ENCODE assay signal across 8 cellular contexts in genomic region chr1:161766102-161766981, GRCh38. TPM values are rescaled to one million over a fixed set of nuclear protein-coding genes. Genes with fewer than 3 reads are reported as not detected.
DNase-seq lines count a peak whose midpoint lies in the region; ATAC-seq, FAIRE-seq and TF ChIP-seq lines count a peak whose summit lies in the region.

Gene ATF6, plus strand, starts transcription at chr1:161766320. Its CDS starts 41 bp downstream, at chr1:161766361.

- no peaks in the 10 kb centered on the region for H3K36me3 ChIP-seq in muscle layer of duodenum (ENCODE audit: control insufficient read depth in 1 of 2, insufficient read depth in 2 of 2, low read length in 2 of 2)

- peak within 1 kb of the TSS; percentile 99 for H3K4me3 Mint-ChIP-seq in activated T-cell treated with anti-CD3 and anti-CD28 coated beads, Interleukin-2, amount 50 U/mL, for 24 hours

- no peaks in the 10 kb centered on the region for H3K27me3 Mint-ChIP-seq in activated T-cell treated with anti-CD3 and anti-CD28 coated beads, Interleukin-2, amount 50 U/mL, for 24 hours

- no peaks in the 10 kb centered on the region for H3K9me3 ChIP-seq in muscle layer of duodenum (ENCODE audit: control insufficient read depth in 1 of 2, low read length in 2 of 2)

- H3K9me3 Mint-ChIP-seq in activated T-cell treated with anti-CD3 and anti-CD28 coated beads, Interleukin-2, amount 50 U/mL, for 24 hours, result no peaks in the 10 kb centered on the region

- no peak for TF ChIP-seq CTCF in D721Med (IDR thresholded peaks at IDR 0.05; ENCODE audit: insufficient read depth, missing control alignments)

- peak; percentile 45 for DNase-seq in D721Med (ENCODE audit: insufficient read length, low spot score)
- peak; percentile 89 for DNase-seq in Jurkat, Clone E6-1 (ENCODE audit: low read depth, low spot score)
- DNase-seq in activated T-cell treated with anti-CD3 and anti-CD28 coated beads, Interleukin-2, amount 50 U/mL, for 24 hours, result peak; percentile 88
- DNase-seq in stimulated activated CD8-positive, alpha-beta memory T cell treated with anti-CD3 and anti-CD28 coated beads, Interleukin-7, amount 100 ng/mL, for 24 hours (ENCODE audit: low read depth), result peak; percentile 46

- peak within 1 kb of the TSS; percentile 99 for H3K27ac Mint-ChIP-seq in activated T-cell treated with anti-CD3 and anti-CD28 coated beads, Interleukin-2, amount 50 U/mL, for 24 hours

- H3K4me3 ChIP-seq in Jurkat, Clone E6-1 (ENCODE audit: low read length), result peak within 1 kb of the TSS; percentile 98
- peak within 1 kb of the TSS; percentile 90 to 93 for H3K4me3 ChIP-seq in muscle layer of duodenum (ENCODE audit: low read depth in 1 of 2, low read length in 2 of 2)

- H3K27me3 ChIP-seq in muscle layer of duodenum (ENCODE audit: low read depth, low read length), result no peaks in the 10 kb centered on the region

- ATAC-seq in GM21528 (IDR thresholded peaks at IDR 0.05; ENCODE audit: low FRiP score, unreplicated experiment), result peak; percentile 66
- ATAC-seq in esophagus mucosa, result peak; percentile 91

- peak within 1 kb of the TSS; percentile 98 for H3K27ac ChIP-seq in muscle layer of duodenum (ENCODE audit: low read length)

- H3K4me1 Mint-ChIP-seq in activated T-cell treated with anti-CD3 and anti-CD28 coated beads, Interleukin-2, amount 50 U/mL, for 24 hours (ENCODE audit: low read depth), result peaks cover 50% of the 10 kb centered on the region

- FAIRE-seq in D721Med (lab: Jason Lieb, UNC), result peak; percentile 83

- peaks cover 15% of the 10 kb centered on the region for H3K36me3 Mint-ChIP-seq in activated T-cell treated with anti-CD3 and anti-CD28 coated beads, Interleukin-2, amount 50 U/mL, for 24 hours (ENCODE audit: low read depth)

- H3K4me1 ChIP-seq in muscle layer of duodenum (ENCODE audit: control insufficient read depth in 1 of 2, insufficient read depth in 2 of 2, low read length in 2 of 2), result peaks cover 0 to 22% of the 10 kb centered on the region in 2 donors

TF ChIP-seq in PFSK-1, 5 proteins besides CTCF, POLR2A, EP300 and RAD21:
- TF ChIP-seq TAF1 (IDR thresholded peaks at IDR 0.05; ENCODE audit: borderline replicate concordance, insufficient read depth, low read length), result peak; percentile 76
- TF ChIP-seq POLR2AphosphoS5 (IDR thresholded peaks at IDR 0.05; ENCODE audit: low read depth, low read length), result peak; percentile 85
- TF ChIP-seq REST (IDR thresholded peaks at IDR 0.05; ENCODE audit: insufficient read depth in 1 of 2, low read depth in 2 of 2, low read length in 2 of 2), result peak in 1 of 2 experiments; percentile 78; a peak in 2 of 4 replicates
- peak; percentile 28 for TF ChIP-seq FOXP2 (optimal IDR thresholded peaks at IDR 0.05; ENCODE audit: borderline replicate concordance, extremely low read depth, extremely low read length, insufficient read depth)
- peak; percentile 90; the same call in 1 of the 2 replicates for TF ChIP-seq SIN3A (IDR thresholded peaks at IDR 0.05; ENCODE audit: borderline replicate concordance, insufficient read depth, low read length)

RNA-seq across cellular contexts. Expression of gene ATF6, which starts in this region (rescaled TPM):
- 15.0 TPM for polyA plus RNA-seq in Jurkat, Clone E6-1 (2012; ENCODE audit: insufficient read depth, insufficient read length)
- polyA plus RNA-seq in PFSK-1 (2012; ENCODE audit: insufficient read length, low read depth), result 18.3 TPM
- 11.4 TPM for total RNA-seq in esophagus mucosa

Comparison
In these comparisons a context has a peak if more than half of its experiments do, and no peak if none do; other contexts are left out.
1. Peak in every context shown above with its lines: DNase-seq, ATAC-seq, H3K4me3 ChIP-seq and H3K27ac ChIP-seq.